Comparison of ENCODE assay signal across 12 cellular contexts in genomic region chr3:41267975-41268640, GRCh38.
A peak's percentile ranks its signal among the peaks of the same experiment; 100 is the strongest.
DNase-seq lines count a peak whose midpoint lies in the region; ATAC-seq and TF ChIP-seq lines count a peak whose summit lies in the region.
"Had no signal": no experiment of that assay in that cellular context is flagged by ENCODE, and none has a peak within 500 bp of the region (broad histone marks: within the 10 kb centered on the region; RNA-seq: fewer than 3 reads in every experiment).

No MANE protein-coding gene starts in this region.

- H3K9me3 ChIP-seq in PC-3 (ENCODE audit: low read length), result no peaks in the 10 kb centered on the region

- no peak overlapping the region for H3K4me3 Mint-ChIP-seq in stimulated activated effector memory CD8-positive, alpha-beta T cell treated with anti-CD3 and anti-CD28 coated beads, Interleukin-12 subunit alpha, Interleukin-12 subunit beta, amount 100 ng/mL, for 72 hours
- H3K4me3 Mint-ChIP-seq: activated naive CD8-positive, alpha-beta T cell treated with anti-CD3 and anti-CD28 coated beads, Interleukin-2, amount 10 ng/mL, durations not matched to agents 7 days and 5 days; CD4-positive, alpha-beta T cell had no signal

- H3K4me3 ChIP-seq in PC-3 (ENCODE audit: low read length), result no peak overlapping the region
- H3K4me3 ChIP-seq in epithelial cell of proximal tubule (ENCODE audit: low read depth, low read length), result no peak overlapping the region

- intact Hi-C loops in PC-3 (cut with micrococcal nuclease), result loop anchor here (5.0 kb wide), 2 partner anchors 59 to 66 kb away; no protein-coding TSS in a partner anchor

- H4K20me1 ChIP-seq in PC-3 (ENCODE audit: low read length), result no peaks in the 10 kb centered on the region

- H3K36me3 ChIP-seq in PC-3 (ENCODE audit: low read depth, low read length), result no peaks in the 10 kb centered on the region

- TF ChIP-seq CTCF in PC-3 (conservative IDR thresholded peaks at IDR 0.05; ENCODE audit: low read depth, low read length) (no peak), epithelial cell of proximal tubule (conservative IDR thresholded peaks at IDR 0.05; ENCODE audit: low read depth, low read length) (no peak)

- H3K4me1 ChIP-seq in PC-3 (ENCODE audit: insufficient read depth, low read length), result peaks cover 36% of the 10 kb centered on the region

- H2AFZ ChIP-seq in PC-3 (ENCODE audit: low read length), result peak overlapping the region; percentile 0; the same call in 1 of the 2 replicates

- peak overlapping the region; percentile 68 for H3K27ac ChIP-seq in PC-3 (ENCODE audit: low read length)

- H3K36me3 Mint-ChIP-seq in stimulated activated effector memory CD8-positive, alpha-beta T cell treated with anti-CD3 and anti-CD28 coated beads, Interleukin-12 subunit alpha, Interleukin-12 subunit beta, amount 100 ng/mL, for 72 hours, result no peaks in the 10 kb centered on the region
- H3K36me3 Mint-ChIP-seq: activated naive CD8-positive, alpha-beta T cell treated with anti-CD3 and anti-CD28 coated beads, Interleukin-2, amount 10 ng/mL, durations not matched to agents 7 days and 5 days had no signal

- no TSS peak for BruUV-seq in PC-3 (replicated peaks; lab: Mats Ljungman, UMichigan)

- peak overlapping the region; percentile 19; the same call in 1 of the 2 replicates for H3K9ac ChIP-seq in PC-3 (ENCODE audit: low read length)

- CTCF ChIA-PET in PC-3 (lab: Charles Lee), result no interaction called here

- H3K27me3 ChIP-seq in PC-3 (ENCODE audit: low read length), result no peaks in the 10 kb centered on the region

- H3K79me2 ChIP-seq in PC-3 (ENCODE audit: low read length), result no peaks in the 10 kb centered on the region

- ATAC-seq in PC-3, result peak; percentile 98
- peak; percentile 68 for ATAC-seq in stimulated activated effector memory CD8-positive, alpha-beta T cell treated with anti-CD3 and anti-CD28 coated beads, Interleukin-12 subunit alpha, Interleukin-12 subunit beta, amount 100 ng/mL, for 72 hours

- H3K9me2 ChIP-seq in PC-3 (replicated peaks; ENCODE audit: low read length), result no peaks in the 10 kb centered on the region

- POLR2A ChIA-PET in PC-3 (lab: Charles Lee; ENCODE audit: unreplicated experiment), result interaction anchor here (0.6 kb wide), 2 partner anchors 69 to 811 kb away, joined by 3 to 5 read pairs; partner anchors contain the start of genes CTNNB1 and RPL14

- DNase-seq in SHP77 (lab: John Stamatoyannopoulos, UW) (peak; percentile 26 to 35), SHP77 treated with DMSO at 0.1 percent for 48 hours (lab: John Stamatoyannopoulos, UW) (no peak), PC-3 (peak; percentile 99), epithelial cell of proximal tubule (ENCODE audit: low read depth) (peak; percentile 72), NCI-H1436 treated with DMSO at 0.1 percent for 48 hours (lab: John Stamatoyannopoulos, UW) (no peak), foreskin melanocyte (no peak)
- DNase-seq in stimulated activated effector memory CD8-positive, alpha-beta T cell treated with anti-CD3 and anti-CD28 coated beads, Interleukin-12 subunit alpha, Interleukin-12 subunit beta, amount 100 ng/mL, for 72 hours (ENCODE audit: low spot score in 2 of 2), result no peak
- DNase-seq in stimulated activated naive CD4-positive, alpha-beta T cell treated with Interleukin-2 at 50 U/mL for 16 hours (lab: John Stamatoyannopoulos, UW), result no peak
- DNase-seq: activated naive CD8-positive, alpha-beta T cell treated with anti-CD3 and anti-CD28 coated beads, Interleukin-2, amount 10 ng/mL, durations not matched to agents 7 days and 5 days; CD4-positive, alpha-beta T cell; hippocampal formation; NCI-H2081 treated with DMSO at 0.1 percent for 48 hours had no signal

- H3K9me3 Mint-ChIP-seq in stimulated activated effector memory CD8-positive, alpha-beta T cell treated with anti-CD3 and anti-CD28 coated beads, Interleukin-12 subunit alpha, Interleukin-12 subunit beta, amount 100 ng/mL, for 72 hours, result peaks cover 5% of the 10 kb centered on the region
- H3K9me3 Mint-ChIP-seq: CD4-positive, alpha-beta T cell had no signal

- no peaks in the 10 kb centered on the region for H3K4me1 Mint-ChIP-seq in stimulated activated effector memory CD8-positive, alpha-beta T cell treated with anti-CD3 and anti-CD28 coated beads, Interleukin-12 subunit alpha, Interleukin-12 subunit beta, amount 100 ng/mL, for 72 hours
- H3K4me1 Mint-ChIP-seq: activated naive CD8-positive, alpha-beta T cell treated with anti-CD3 and anti-CD28 coated beads, Interleukin-2, amount 10 ng/mL, durations not matched to agents 7 days and 5 days had no signal

- peak overlapping the region; percentile 48 for H3K4me2 ChIP-seq in PC-3 (ENCODE audit: low read length)

- H3K27ac Mint-ChIP-seq in stimulated activated effector memory CD8-positive, alpha-beta T cell treated with anti-CD3 and anti-CD28 coated beads, Interleukin-12 subunit alpha, Interleukin-12 subunit beta, amount 100 ng/mL, for 72 hours, result no peak overlapping the region
- H3K27ac Mint-ChIP-seq: activated naive CD8-positive, alpha-beta T cell treated with anti-CD3 and anti-CD28 coated beads, Interleukin-2, amount 10 ng/mL, durations not matched to agents 7 days and 5 days; CD4-positive, alpha-beta T cell had no signal

- H3F3A ChIP-seq in PC-3 (ENCODE audit: low read length, unreplicated experiment), result no peaks in the 10 kb centered on the region

Comparison
In these comparisons a context has a peak if more than half of its experiments do, and no peak if none do; other contexts are left out.
1. DNase-seq: peak in SHP77 (2 of 2), PC-3 (single experiment) and epithelial cell of proximal tubule (single experiment); none in SHP77 treated with DMSO at 0.1 percent for 48 hours (single experiment), stimulated activated effector memory CD8-positive, alpha-beta T cell treated with anti-CD3 and anti-CD28 coated beads, Interleukin-12 subunit alpha, Interleukin-12 subunit beta, amount 100 ng/mL, for 72 hours (0 of 2), stimulated activated naive CD4-positive, alpha-beta T cell treated with Interleukin-2 at 50 U/mL for 16 hours (single experiment), NCI-H1436 treated with DMSO at 0.1 percent for 48 hours (single experiment) and foreskin melanocyte (single experiment).